Comparison of ENCODE assay signal across 8 cellular contexts in the genomic region with DNA sequence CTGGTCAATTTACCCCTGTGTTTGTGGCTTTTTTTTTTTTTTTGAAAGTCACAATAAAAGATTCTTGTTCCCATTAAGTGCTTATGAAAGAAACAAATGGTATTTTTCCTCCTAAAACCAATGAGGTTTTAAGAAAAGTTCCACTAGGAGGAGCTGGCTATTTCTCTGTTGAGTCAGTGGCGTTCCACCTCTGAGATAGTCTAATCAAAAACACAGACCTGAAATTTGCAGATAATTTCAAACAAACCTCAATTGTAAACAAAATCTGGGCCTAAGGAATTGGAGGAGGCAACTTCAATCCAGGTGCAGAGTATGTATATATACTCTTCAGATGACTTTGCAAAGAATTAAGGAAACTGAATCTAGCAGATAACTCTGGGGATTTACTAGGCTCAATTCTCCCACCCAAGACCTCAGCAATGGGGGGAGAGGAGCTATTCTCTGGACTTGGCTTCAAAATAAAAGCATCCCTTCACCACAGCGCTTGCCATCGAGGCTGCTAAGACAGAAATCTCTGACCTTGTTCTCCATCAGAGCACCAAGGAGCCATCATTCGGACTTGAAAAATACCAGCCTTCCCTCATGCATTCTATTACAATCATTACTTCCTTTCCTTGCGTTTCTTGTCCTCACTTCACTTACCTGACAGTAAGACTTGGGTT. TPM values are rescaled to one million over a fixed set of nuclear protein-coding genes. Genes with fewer than 3 reads are reported as not detected.
A peak's percentile ranks its signal among the peaks of the same experiment; 100 is the strongest.
DNase-seq lines count a peak whose midpoint lies in the region; ATAC-seq, FAIRE-seq and TF ChIP-seq lines count a peak whose summit lies in the region.

No MANE protein-coding gene starts in this region.

- H3K79me2 ChIP-seq in astrocyte (ENCODE audit: insufficient read depth, low read length): no peaks in the 10 kb centered on the region

- H3K4me1 ChIP-seq in astrocyte (ENCODE audit: insufficient read depth, low read length): peaks cover 6% of the 10 kb centered on the region

- H3K27me3 ChIP-seq in astrocyte (ENCODE audit: insufficient read depth, low read length): no peaks in the 10 kb centered on the region

- H2AFZ ChIP-seq in astrocyte (ENCODE audit: low read depth, low read length): no peak overlapping the region

- H3K27ac ChIP-seq in astrocyte (ENCODE audit: low read depth, low read length) (no peak overlapping the region), substantia nigra (ENCODE audit: low read depth, low read length, poor library complexity, severe bottlenecking) (no peak overlapping the region)

- DNase-seq in AG09309 (ENCODE audit: low read depth): peak; percentile 13
- DNase-seq in HFFc6: peak; percentile 46
- peak; percentile 51 for DNase-seq in astrocyte (ENCODE audit: low read depth)
- DNase-seq in left kidney (ENCODE audit: low read depth, low spot score): peak; percentile 43
- no peak for DNase-seq in ecto neural progenitor cell (ENCODE audit: low spot score)
- DNase-seq in substantia nigra (lab: John Stamatoyannopoulos, UW): no peak
- no peak for DNase-seq in NCI-H187 treated with DMSO at 0.1 percent for 48 hours (lab: John Stamatoyannopoulos, UW)

- H3K36me3 Mint-ChIP-seq in HFFc6 (ENCODE audit: low read depth): no peaks in the 10 kb centered on the region
- no peaks in the 10 kb centered on the region for H3K36me3 Mint-ChIP-seq in astrocyte (ENCODE audit: low read depth, unreplicated experiment)

- no peak overlapping the region for H3K4me2 ChIP-seq in astrocyte (ENCODE audit: low read length)

- no peaks in the 10 kb centered on the region; the same call in 1 of the 2 replicates for H3K27me3 Mint-ChIP-seq in HFFc6 (ENCODE audit: insufficient read depth)
- H3K27me3 Mint-ChIP-seq in astrocyte (ENCODE audit: low read depth, unreplicated experiment): no peaks in the 10 kb centered on the region

- H3K27ac Mint-ChIP-seq in HFFc6 (no peak overlapping the region), astrocyte (ENCODE audit: unreplicated experiment) (no peak overlapping the region)

- H3K4me1 Mint-ChIP-seq in HFFc6 (ENCODE audit: low read depth) (peaks cover 20% of the 10 kb centered on the region), astrocyte (ENCODE audit: low read depth, unreplicated experiment) (peaks cover 3% of the 10 kb centered on the region)

- H3K36me3 ChIP-seq in astrocyte (ENCODE audit: insufficient read depth, low read length): no peaks in the 10 kb centered on the region

- peak; percentile 86 for FAIRE-seq in astrocyte (lab: Jason Lieb, UNC)

- no peak overlapping the region for H3K4me3 ChIP-seq in AG09309 (ENCODE audit: control insufficient read depth, low read depth, low read length)
- no peak overlapping the region for H3K4me3 ChIP-seq in astrocyte (ENCODE audit: insufficient read depth, low read depth, low read length)

- peaks cover 9% of the 10 kb centered on the region for H4K20me1 ChIP-seq in astrocyte (ENCODE audit: insufficient read depth, low read length)

- ATAC-seq in HG03135 (IDR thresholded peaks at IDR 0.05; ENCODE audit: unreplicated experiment): no peak

- no peaks in the 10 kb centered on the region for H3K9me3 ChIP-seq in astrocyte (ENCODE audit: insufficient read depth, low read depth, low read length)

- H3K9ac ChIP-seq in astrocyte (ENCODE audit: low read length): no peak overlapping the region

- H3K4me3 Mint-ChIP-seq in HFFc6: no peak overlapping the region
- H3K4me3 Mint-ChIP-seq in astrocyte (ENCODE audit: unreplicated experiment): no peak overlapping the region

- H3K9me3 Mint-ChIP-seq in HFFc6: no peaks in the 10 kb centered on the region
- H3K9me3 Mint-ChIP-seq in astrocyte (ENCODE audit: unreplicated experiment): no peaks in the 10 kb centered on the region

- TF ChIP-seq CTCF in AG09309 (IDR thresholded peaks at IDR 0.05; ENCODE audit: control insufficient read depth, insufficient read depth, low read depth, low read length, missing control alignments) (peak; percentile 52), HFFc6 (IDR thresholded peaks at IDR 0.05) (peak; percentile 71), astrocyte (IDR thresholded peaks at IDR 0.05; ENCODE audit: insufficient read depth, low read depth, low read length) (peak; percentile 38)

RNA-seq across cellular contexts. Expression of a gene that starts 52.4 kb away (rescaled TPM):
- total RNA-seq in HFFc6 (2021; fragmentation: NEBNext Ultra II Directional; extraction: Animal tissue kit (Norgen Biotek cat#: 25700)): 1 to 10 TPM; 4.7 to 7.1 (median 5.7) TPM
- 7.9 and 10.3 TPM in 2 replicates for total RNA-seq in astrocyte

Comparison
In these comparisons a context has a peak if more than half of its experiments do, and no peak if none do; other contexts are left out.
1. DNase-seq: peak in AG09309 (single experiment), HFFc6 (single experiment), astrocyte (single experiment) and left kidney (single experiment); none in ecto neural progenitor cell (single experiment), substantia nigra (0 of 49) and NCI-H187 treated with DMSO at 0.1 percent for 48 hours (single experiment).
2. Peak in every context shown above with its lines, with median percentiles within 50 percentile points of each other: CTCF ChIP-seq.